Comparison of ENCODE assay signal across 9 cellular contexts in genomic region chr21:36141513-36141925, GRCh38. TPM values are rescaled to one million over a fixed set of nuclear protein-coding genes. Genes with fewer than 3 reads are reported as not detected.
DNase-seq lines count a peak whose midpoint lies in the region; ATAC-seq, FAIRE-seq and TF ChIP-seq lines count a peak whose summit lies in the region.
"Had no signal": no experiment of that assay in that cellular context is flagged by ENCODE, and none has a peak within 500 bp of the region (broad histone marks: within the 10 kb centered on the region; RNA-seq: fewer than 3 reads in every experiment).

No MANE protein-coding gene starts in this region.

- TF ChIP-seq POLR2A in endothelial cell of umbilical vein (IDR thresholded peaks at IDR 0.05; ENCODE audit: low read depth, low read length): no peak

- dilution Hi-C loops in endothelial cell of umbilical vein (cut with MboI; ENCODE audit: extremely low pct_ligation_motif_present, low sequenced_read_pairs): no loop called here

- peak; percentile 99 for DNase-seq in COR-L47 (lab: John Stamatoyannopoulos, UW)
- DNase-seq in KBM-7: peak; percentile 87
- peak; percentile 64 for DNase-seq in activated CD8-positive, alpha-beta memory T cell treated with anti-CD3 and anti-CD28 coated beads, Interleukin-2, amount 50 U/mL, for 24 hours (ENCODE audit: extremely low read depth)
- peak; percentile 80 for DNase-seq in endothelial cell of umbilical vein (ENCODE audit: low read depth, low spot score)
- peak; percentile 96 for DNase-seq in mucosa of gallbladder (ENCODE audit: low spot score)
- peak; percentile 74 to 90 for DNase-seq in stimulated activated CD8-positive, alpha-beta memory T cell treated with anti-CD3 and anti-CD28 coated beads, Interleukin-7, amount 100 ng/mL, for 4 hours (ENCODE audit: low read depth in 2 of 2)

- intact Hi-C loops in endothelial cell of umbilical vein (cut with micrococcal nuclease): loop anchor here (1.0 to 5.0 kb wide), 2 partner anchors 190 to 236 kb away; no protein-coding TSS in a partner anchor

- no peaks in the 10 kb centered on the region for H3F3A ChIP-seq in OCI-LY1 (ENCODE audit: insufficient read depth, low read length)

- in situ Hi-C loops in KBM-7 (cut with MboI; ENCODE audit: low pct_unique_long_range_greater_than_20kb, low sequenced_read_pairs): no loop called here

- H3K4me2 ChIP-seq in OCI-LY1 (ENCODE audit: low read length) (peak overlapping the region; percentile 26; the same call in 1 of the 2 replicates), endothelial cell of umbilical vein (ENCODE audit: insufficient read depth, low read length) (no peak overlapping the region)

- H3K4me1 ChIP-seq in OCI-LY1 (ENCODE audit: insufficient read depth, low read length, severe bottlenecking) (peaks cover 12% of the 10 kb centered on the region), endothelial cell of umbilical vein (ENCODE audit: control insufficient read depth, extremely low read depth, insufficient read depth, low read length) (peaks cover under 1% of the 10 kb centered on the region)

- POLR2A ChIA-PET in endothelial cell of umbilical vein (lab: Charles Lee): no interaction called here

- H3K79me2 ChIP-seq in OCI-LY1 (ENCODE audit: insufficient read depth, low read length) (no peaks in the 10 kb centered on the region), endothelial cell of umbilical vein (ENCODE audit: control insufficient read depth, insufficient read depth, low read length) (peaks cover 4% of the 10 kb centered on the region)

- H3K9me1 ChIP-seq in endothelial cell of umbilical vein (replicated peaks; ENCODE audit: control insufficient read depth, extremely low read depth, insufficient read depth, low read length): no peaks in the 10 kb centered on the region

- FAIRE-seq in endothelial cell of umbilical vein (lab: Jason Lieb, UNC): peak; percentile 86
- FAIRE-seq: TTC549 had no signal

- H4K20me1 ChIP-seq in OCI-LY1 (ENCODE audit: insufficient read depth, low read length) (no peaks in the 10 kb centered on the region), endothelial cell of umbilical vein (replicated peaks; ENCODE audit: control insufficient read depth, extremely low read depth, insufficient read depth, low read length) (no peaks in the 10 kb centered on the region)

- H3K4me3 ChIP-seq in OCI-LY1 (ENCODE audit: low read depth, low read length, poor library complexity, severe bottlenecking): no peak overlapping the region
- no peak overlapping the region for H3K4me3 ChIP-seq in endothelial cell of umbilical vein (replicated peaks in 1 of 3; ENCODE audit: insufficient read depth in 1 of 3, low read depth in 1 of 3, low read length in 3 of 3)

- H3K27ac ChIP-seq in OCI-LY1 (ENCODE audit: low read depth, low read length, poor library complexity, severe bottlenecking) (no peak overlapping the region), endothelial cell of umbilical vein (ENCODE audit: insufficient read depth, low read depth, low read length) (no peak overlapping the region)

- peak; percentile 91 for ATAC-seq in GM21515 (IDR thresholded peaks at IDR 0.05; ENCODE audit: unreplicated experiment)

- H3K9me2 ChIP-seq in OCI-LY1 (ENCODE audit: low read depth, low read length): no peaks in the 10 kb centered on the region

- H3K9me3 ChIP-seq in OCI-LY1 (ENCODE audit: low read length) (no peaks in the 10 kb centered on the region), endothelial cell of umbilical vein (replicated peaks; ENCODE audit: control insufficient read depth, insufficient read depth, low read length) (no peaks in the 10 kb centered on the region)

- no TSS peak for BruUV-seq in endothelial cell of umbilical vein (replicated peaks; lab: Mats Ljungman, UMichigan)

- H2AFZ ChIP-seq in OCI-LY1 (ENCODE audit: low read length) (no peak overlapping the region), endothelial cell of umbilical vein (ENCODE audit: low read depth, low read length) (no peak overlapping the region)

- H3K36me3 ChIP-seq in OCI-LY1 (ENCODE audit: insufficient read depth, low read length) (no peaks in the 10 kb centered on the region), endothelial cell of umbilical vein (ENCODE audit: control insufficient read depth in 2 of 2, extremely low read depth in 1 of 2, insufficient read depth in 2 of 2, low read length in 2 of 2) (no peaks in the 10 kb centered on the region)

- H3K27me3 ChIP-seq in OCI-LY1 (ENCODE audit: insufficient read depth, low read length) (no peaks in the 10 kb centered on the region), endothelial cell of umbilical vein (ENCODE audit: control insufficient read depth in 2 of 2, insufficient read depth in 2 of 2, low read length in 2 of 2) (no peaks in the 10 kb centered on the region)

- TF ChIP-seq CTCF in OCI-LY1 (IDR thresholded peaks at IDR 0.05; ENCODE audit: low read length): peak; percentile 96
- TF ChIP-seq CTCF in endothelial cell of umbilical vein (IDR thresholded peaks at IDR 0.05; ENCODE audit: extremely low read depth in 1 of 2, insufficient read depth in 1 of 2, low read depth in 1 of 2, low read length in 2 of 2): peak; percentile 76 to 77

- CTCF ChIA-PET in endothelial cell of umbilical vein (lab: Charles Lee): interaction anchor here (0.5 to 7.6 kb wide), 7 partner anchors 69 to 203 kb away, joined by 3 to 41 read pairs (median 3); no protein-coding TSS in a partner anchor

- H3K9ac ChIP-seq in OCI-LY1 (ENCODE audit: low read length) (no peak overlapping the region), endothelial cell of umbilical vein (replicated peaks; ENCODE audit: extremely low read depth, insufficient read depth, low read length) (no peak overlapping the region)

TF ChIP-seq in endothelial cell of umbilical vein, 7 proteins besides CTCF, POLR2A, EP300 and RAD21:
- TF ChIP-seq EZH2 (IDR thresholded peaks at IDR 0.05; ENCODE audit: borderline replicate concordance, low read depth, low read length, severe bottlenecking): no peak
- TF ChIP-seq, protein P1, sequence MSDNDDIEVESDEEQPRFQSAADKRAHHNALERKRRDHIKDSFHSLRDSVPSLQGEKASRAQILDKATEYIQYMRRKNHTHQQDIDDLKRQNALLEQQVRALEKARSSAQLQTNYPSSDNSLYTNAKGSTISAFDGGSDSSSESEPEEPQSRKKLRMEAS (IDR thresholded peaks at IDR 0.05; ENCODE audit: insufficient read depth, insufficient read length): no peak
- TF ChIP-seq FOS (IDR thresholded peaks at IDR 0.05; ENCODE audit: borderline replicate concordance, insufficient read depth, low read length): no peak
- no peak for TF ChIP-seq JUN (IDR thresholded peaks at IDR 0.05; ENCODE audit: borderline replicate concordance, insufficient read depth, insufficient read length, low read depth)
- TF ChIP-seq MYC (IDR thresholded peaks at IDR 0.05; ENCODE audit: low read depth, low read length): no peak
- TF ChIP-seq GATA2 (IDR thresholded peaks at IDR 0.05; ENCODE audit: insufficient read depth, insufficient read length, low read depth, low read length): no peak
TF ChIP-seq in endothelial cell of umbilical vein: peak in this region for 0.

RNA-seq across cellular contexts. Expression of gene CBR3, which starts 6.6 kb away (rescaled TPM):
- total RNA-seq in endothelial cell of umbilical vein (10.8 and 13.3 TPM in 2 replicates), mucosa of gallbladder (4.8 TPM)
- polyA plus RNA-seq in endothelial cell of umbilical vein: 8.5 and 9.7 TPM in 2 replicates
- polyA plus RNA-seq in endothelial cell of umbilical vein (2011; cell fraction: cytosol; rRNA removed): 9.2 and 9.8 TPM in 2 replicates
- polyA plus RNA-seq in endothelial cell of umbilical vein (2011; cell fraction: nucleus; rRNA removed): 2.9 and 4.0 TPM in 2 replicates
- 17.7 and 18.2 TPM in 2 replicates for polyA plus RNA-seq in endothelial cell of umbilical vein (2012)
- polyA minus RNA-seq in endothelial cell of umbilical vein: 4.0 and 5.8 TPM in 2 replicates
- 4.5 TPM for polyA minus RNA-seq in endothelial cell of umbilical vein (2011; cell fraction: cytosol; rRNA and poly(A)+ RNA removed)
- polyA minus RNA-seq in endothelial cell of umbilical vein (2011; cell fraction: nucleus; rRNA and poly(A)+ RNA removed): 0.77 and 2.6 TPM in 2 replicates

RNA-seq across cellular contexts. Expression of gene DOP1B, which starts 15.1 kb away (rescaled TPM):
- 9.3 and 9.9 TPM in 2 replicates for total RNA-seq in endothelial cell of umbilical vein
- 3.7 and 4.0 TPM in 2 replicates for polyA plus RNA-seq in endothelial cell of umbilical vein
- polyA plus RNA-seq in endothelial cell of umbilical vein (2011; cell fraction: cytosol; rRNA removed): 3.2 and 3.9 TPM in 2 replicates
- polyA plus RNA-seq in endothelial cell of umbilical vein (2011; cell fraction: nucleus; rRNA removed): 5.9 and 10.1 TPM in 2 replicates
- polyA plus RNA-seq in endothelial cell of umbilical vein (2012): 6.7 and 7.3 TPM in 2 replicates
- 6.9 and 8.3 TPM in 2 replicates for polyA minus RNA-seq in endothelial cell of umbilical vein
- polyA minus RNA-seq in endothelial cell of umbilical vein (2011; cell fraction: cytosol; rRNA and poly(A)+ RNA removed): 1.8 TPM
- polyA minus RNA-seq in endothelial cell of umbilical vein (2011; cell fraction: nucleus; rRNA and poly(A)+ RNA removed): 7.9 and 9.7 TPM in 2 replicates
- total RNA-seq in mucosa of gallbladder: 31.2 TPM
